26 cellular contexts compared by ENCODE assay signal in the genomic region with DNA sequence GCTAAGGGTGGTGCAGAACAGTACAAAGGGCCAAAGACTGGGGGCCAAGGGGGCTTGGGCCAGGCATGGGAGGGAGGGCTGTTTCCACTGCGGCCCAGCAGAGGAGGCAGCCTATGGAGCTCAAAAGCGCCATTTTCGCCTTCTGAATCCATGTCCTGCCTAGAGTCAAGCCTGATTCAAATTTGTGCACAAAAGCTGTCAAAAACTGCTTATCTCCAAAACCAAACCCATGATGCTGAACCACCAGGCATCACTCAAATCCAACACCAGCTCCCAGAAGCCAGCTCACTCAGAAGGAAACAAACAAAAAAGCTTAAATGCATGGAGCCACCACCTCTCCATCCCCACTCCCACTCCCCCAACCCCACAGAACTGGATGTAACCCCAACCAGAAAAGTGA.
"Had no signal": no experiment of that assay in that cellular context is flagged by ENCODE, and none has a peak within 500 bp of the region (broad histone marks: within the 10 kb centered on the region; RNA-seq: fewer than 3 reads in every experiment).

No MANE protein-coding gene starts in this region.

- H3K9me3 Mint-ChIP-seq: dendritic cell treated with granulocyte-macrophage colony-stimulating factor and Interleukin-4, amounts not matched to agents 40 ng/mL and 50 ng/mL, for 4 days; naive thymus-derived CD8-positive, alpha-beta T cell; stimulated activated naive B cell treated with anti-CD40 and anti-IgM and Interleukin-4, amounts not matched to agents 10 μg/mL and 1 μg/mL and 100 μg/mL, for 72 hours; stimulated activated naive CD8-positive, alpha-beta T cell treated with anti-CD3 and anti-CD28 coated beads, Interleukin-15, Interleukin-2, amounts not matched to agents 100 ng/mL and 50 ng/mL, for 24 hours had no signal

- DNase-seq: colonic mucosa; effector CD8-positive, alpha-beta T cell; esophagus squamous epithelium; foreskin melanocyte; glutamatergic neuron; heart right ventricle; hippocampal formation; left ventricle myocardium inferior; lower lobe of right lung; naive thymus-derived CD8-positive, alpha-beta T cell; occipital lobe; pancreas; right lobe of liver; small intestine; stimulated activated CD4-positive, alpha-beta T cell treated with anti-CD3 and anti-CD28 coated beads, Interleukin-15, amount 100 ng/mL, for 24 hours; stimulated activated CD4-positive, alpha-beta T cell treated with anti-CD3 and anti-CD28 coated beads, Interleukin-2, amount 100 ng/mL, for 48 hours; stimulated activated naive B cell treated with anti-CD40 and anti-IgM and Interleukin-4, amounts not matched to agents 10 μg/mL and 1 μg/mL and 100 μg/mL, for 72 hours; upper lobe of left lung had no signal

- FAIRE-seq: endothelial cell of umbilical vein, islet of Langerhans, pancreas, small intestine, urothelium cell line had no signal

- H3K27me3 ChIP-seq: colonic mucosa, esophagus squamous epithelium, heart right ventricle, pancreas, right lobe of liver, tibial nerve, upper lobe of left lung had no signal

- H3K9me3 ChIP-seq: colonic mucosa, esophagus squamous epithelium, heart right ventricle, left ventricle myocardium inferior, lower lobe of right lung, pancreas, right lobe of liver, thoracic aorta, tibial nerve, upper lobe of left lung had no signal

- H3K27me3 Mint-ChIP-seq: dendritic cell treated with granulocyte-macrophage colony-stimulating factor and Interleukin-4, amounts not matched to agents 40 ng/mL and 50 ng/mL, for 4 days; naive thymus-derived CD8-positive, alpha-beta T cell; stimulated activated naive B cell treated with anti-CD40 and anti-IgM and Interleukin-4, amounts not matched to agents 10 μg/mL and 1 μg/mL and 100 μg/mL, for 72 hours; stimulated activated naive CD8-positive, alpha-beta T cell treated with anti-CD3 and anti-CD28 coated beads, Interleukin-15, Interleukin-2, amounts not matched to agents 100 ng/mL and 50 ng/mL, for 24 hours had no signal

- H3K4me1 Mint-ChIP-seq: stimulated activated naive B cell treated with anti-CD40 and anti-IgM and Interleukin-4, amounts not matched to agents 10 μg/mL and 1 μg/mL and 100 μg/mL, for 72 hours had no signal

- H3K4me3 Mint-ChIP-seq: dendritic cell treated with granulocyte-macrophage colony-stimulating factor and Interleukin-4, amounts not matched to agents 40 ng/mL and 50 ng/mL, for 4 days; naive thymus-derived CD8-positive, alpha-beta T cell; stimulated activated naive B cell treated with anti-CD40 and anti-IgM and Interleukin-4, amounts not matched to agents 10 μg/mL and 1 μg/mL and 100 μg/mL, for 72 hours; stimulated activated naive CD8-positive, alpha-beta T cell treated with anti-CD3 and anti-CD28 coated beads, Interleukin-15, Interleukin-2, amounts not matched to agents 100 ng/mL and 50 ng/mL, for 24 hours had no signal

- H3K27ac ChIP-seq: colonic mucosa, esophagus squamous epithelium, left ventricle myocardium inferior, lower lobe of right lung, right lobe of liver, thoracic aorta, tibial nerve, upper lobe of left lung had no signal

- H3K4me1 ChIP-seq: left ventricle myocardium inferior, right lobe of liver had no signal

- ATAC-seq: heart right ventricle; left colon; lower lobe of right lung; naive thymus-derived CD8-positive, alpha-beta T cell; right lobe of liver; stimulated activated naive B cell treated with anti-CD40 and anti-IgM and Interleukin-4, amounts not matched to agents 10 μg/mL and 1 μg/mL and 100 μg/mL, for 72 hours had no signal

- H3K4me3 ChIP-seq: colonic mucosa, esophagus squamous epithelium, heart right ventricle, left ventricle myocardium inferior, lower lobe of right lung, pancreas, right lobe of liver, thoracic aorta, tibial nerve, upper lobe of left lung had no signal

- H3K27ac Mint-ChIP-seq: dendritic cell treated with granulocyte-macrophage colony-stimulating factor and Interleukin-4, amounts not matched to agents 40 ng/mL and 50 ng/mL, for 4 days; naive thymus-derived CD8-positive, alpha-beta T cell; stimulated activated naive B cell treated with anti-CD40 and anti-IgM and Interleukin-4, amounts not matched to agents 10 μg/mL and 1 μg/mL and 100 μg/mL, for 72 hours; stimulated activated naive CD8-positive, alpha-beta T cell treated with anti-CD3 and anti-CD28 coated beads, Interleukin-15, Interleukin-2, amounts not matched to agents 100 ng/mL and 50 ng/mL, for 24 hours had no signal
